8 cellular contexts compared by ENCODE assay signal in genomic region chr13:110593430-110594130, GRCh38. TPM values are rescaled to one million over a fixed set of nuclear protein-coding genes. Genes with fewer than 3 reads are reported as not detected.
DNase-seq lines count a peak whose midpoint lies in the region; ATAC-seq, FAIRE-seq and TF ChIP-seq lines count a peak whose summit lies in the region.

No MANE protein-coding gene starts in this region.

- H3K4me3 ChIP-seq in neutrophil (ENCODE audit: low read depth in 1 of 2, low read length in 1 of 2) (no peak overlapping the region), neuronal stem cell (ENCODE audit: low read length in 2 of 2) (no peak overlapping the region)

- H2BK5ac ChIP-seq in neuronal stem cell (ENCODE audit: low read length), result no peak overlapping the region

- no peak overlapping the region for H4K91ac ChIP-seq in neuronal stem cell (ENCODE audit: low read depth, low read length, poor library complexity)

- no peak overlapping the region for H3K14ac ChIP-seq in neuronal stem cell (ENCODE audit: low read length)

- peak; percentile 82 for ATAC-seq in GM21737 (IDR thresholded peaks at IDR 0.05; ENCODE audit: unreplicated experiment)
- peak; percentile 93 for ATAC-seq in SK-N-SH treated with all-trans-retinoic acid at 6 μM for 48 hours

- no peaks in the 10 kb centered on the region for H3K9me3 ChIP-seq in neutrophil
- H3K9me3 ChIP-seq in neuronal stem cell (replicated peaks in 1 of 2; ENCODE audit: control insufficient read depth in 2 of 2, insufficient read depth in 1 of 2, low read depth in 1 of 2, low read length in 2 of 2), result no peaks in the 10 kb centered on the region

- H3K4me1 ChIP-seq in neutrophil (ENCODE audit: control insufficient read depth in 1 of 2, insufficient read depth in 1 of 2, low read depth in 1 of 2, low read length in 1 of 2), result no peaks in the 10 kb centered on the region
- no peaks in the 10 kb centered on the region for H3K4me1 ChIP-seq in neuronal stem cell (ENCODE audit: control insufficient read depth in 2 of 2, insufficient read depth in 1 of 2, low read depth in 1 of 2, low read length in 2 of 2)

- H3K4ac ChIP-seq in neuronal stem cell (ENCODE audit: low read length), result no peak overlapping the region

- H2AFZ ChIP-seq in neuronal stem cell (ENCODE audit: low read length), result no peak overlapping the region

- TF ChIP-seq CTCF in neutrophil (IDR thresholded peaks at IDR 0.05), result peak; percentile 65

- no peak overlapping the region for H2AK5ac ChIP-seq in neuronal stem cell (ENCODE audit: low read depth, low read length)

- H3K4me2 ChIP-seq in neuronal stem cell (ENCODE audit: insufficient read depth, low read length, poor library complexity, severe bottlenecking), result no peak overlapping the region

- no CpG with 5 or more reads among the region's 6 CpGs for WGBS in neuronal stem cell (ENCODE audit: extremely low coverage in 2 of 2, insufficient read length in 2 of 2, insufficient replicate concordance in 1 of 2), 2 donors

- H2BK15ac ChIP-seq in neuronal stem cell (ENCODE audit: low read length), result no peak overlapping the region

- H3K27me3 ChIP-seq in neutrophil (no peaks in the 10 kb centered on the region), neuronal stem cell (ENCODE audit: control insufficient read depth in 3 of 3, insufficient read depth in 3 of 3, low read depth in 1 of 3, low read length in 3 of 3) (peaks cover 0 to 14% (median 0%) of the 10 kb centered on the region in 3 experiments)

- H4K8ac ChIP-seq in neuronal stem cell (ENCODE audit: low read depth, low read length), result no peak overlapping the region

- H2BK120ac ChIP-seq in neuronal stem cell (ENCODE audit: low read depth, low read length), result no peak overlapping the region

- H3K36me3 ChIP-seq in neutrophil (no peaks in the 10 kb centered on the region), neuronal stem cell (replicated peaks in 1 of 2; ENCODE audit: control insufficient read depth in 2 of 2, insufficient read depth in 2 of 2, low read length in 2 of 2) (no peaks in the 10 kb centered on the region)

- no peaks in the 10 kb centered on the region for H3K79me1 ChIP-seq in neuronal stem cell (ENCODE audit: low read depth, low read length)

- no peak overlapping the region for H3K27ac ChIP-seq in neutrophil
- H3K27ac ChIP-seq in neuronal stem cell (replicated peaks; ENCODE audit: low read length), result no peak overlapping the region

- DNase-seq in G401 (ENCODE audit: low spot score) (peak; percentile 68), LHCN-M2 (ENCODE audit: low read depth) (peak; percentile 65), fibroblast of peridontal ligament (ENCODE audit: extremely low read depth) (peak; percentile 66), neuronal stem cell (ENCODE audit: low spot score) (no peak)

- in situ Hi-C loops in G401 (cut with HindIII; ENCODE audit: low sequenced_read_pairs), result no loop called here

- H3K9ac ChIP-seq in neuronal stem cell (ENCODE audit: low read depth, low read length, poor library complexity), result no peak overlapping the region

- peak; percentile 97 for FAIRE-seq in A204.1 (lab: Jason Lieb, UNC)

- no peak overlapping the region for H3K18ac ChIP-seq in neuronal stem cell (ENCODE audit: low read length)

- H3K23ac ChIP-seq in neuronal stem cell (ENCODE audit: low read depth, low read length, poor library complexity), result no peak overlapping the region

- no peak overlapping the region for H2BK12ac ChIP-seq in neuronal stem cell (ENCODE audit: low read length)

TF ChIP-seq in SK-N-SH treated with all-trans-retinoic acid at 6 μM for 48 hours, 23 proteins besides CTCF, POLR2A, EP300 and RAD21:
- TF ChIP-seq ARNTL (CRISPR knock-in tag; IDR thresholded peaks at IDR 0.05; ENCODE audit: borderline replicate concordance, low read depth) (no peak), SNAI2 (CRISPR knock-in tag; IDR thresholded peaks at IDR 0.05) (no peak), ZC3H10 (CRISPR knock-in tag; IDR thresholded peaks at IDR 0.05) (no peak), ZNF565 (CRISPR knock-in tag; conservative IDR thresholded peaks at IDR 0.05; ENCODE audit: low read depth) (no peak), ISL1 (CRISPR knock-in tag; IDR thresholded peaks at IDR 0.05) (no peak), TCF4 (CRISPR knock-in tag; IDR thresholded peaks at IDR 0.05; ENCODE audit: borderline replicate concordance) (no peak), TSHZ2 (CRISPR knock-in tag; IDR thresholded peaks at IDR 0.05) (no peak), BACH2 (CRISPR knock-in tag; IDR thresholded peaks at IDR 0.05; ENCODE audit: borderline replicate concordance) (no peak)
- TF ChIP-seq, protein P1, sequence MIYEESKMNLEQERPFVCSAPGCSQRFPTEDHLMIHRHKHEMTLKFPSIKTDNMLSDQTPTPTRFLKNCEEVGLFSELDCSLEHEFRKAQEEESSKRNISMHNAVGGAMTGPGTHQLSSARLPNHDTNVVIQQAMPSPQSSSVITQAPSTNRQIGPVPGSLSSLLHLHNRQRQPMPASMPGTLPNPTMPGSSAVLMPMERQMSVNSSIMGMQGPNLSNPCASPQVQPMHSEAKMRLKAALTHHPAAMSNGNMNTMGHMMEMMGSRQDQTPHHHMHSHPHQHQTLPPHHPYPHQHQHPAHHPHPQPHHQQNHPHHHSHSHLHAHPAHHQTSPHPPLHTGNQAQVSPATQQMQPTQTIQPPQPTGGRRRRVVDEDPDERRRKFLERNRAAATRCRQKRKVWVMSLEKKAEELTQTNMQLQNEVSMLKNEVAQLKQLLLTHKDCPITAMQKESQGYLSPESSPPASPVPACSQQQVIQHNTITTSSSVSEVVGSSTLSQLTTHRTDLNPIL (CRISPR knock-in tag; IDR thresholded peaks at IDR 0.05; ENCODE audit: low read depth), result no peak
- TF ChIP-seq, protein P2, sequence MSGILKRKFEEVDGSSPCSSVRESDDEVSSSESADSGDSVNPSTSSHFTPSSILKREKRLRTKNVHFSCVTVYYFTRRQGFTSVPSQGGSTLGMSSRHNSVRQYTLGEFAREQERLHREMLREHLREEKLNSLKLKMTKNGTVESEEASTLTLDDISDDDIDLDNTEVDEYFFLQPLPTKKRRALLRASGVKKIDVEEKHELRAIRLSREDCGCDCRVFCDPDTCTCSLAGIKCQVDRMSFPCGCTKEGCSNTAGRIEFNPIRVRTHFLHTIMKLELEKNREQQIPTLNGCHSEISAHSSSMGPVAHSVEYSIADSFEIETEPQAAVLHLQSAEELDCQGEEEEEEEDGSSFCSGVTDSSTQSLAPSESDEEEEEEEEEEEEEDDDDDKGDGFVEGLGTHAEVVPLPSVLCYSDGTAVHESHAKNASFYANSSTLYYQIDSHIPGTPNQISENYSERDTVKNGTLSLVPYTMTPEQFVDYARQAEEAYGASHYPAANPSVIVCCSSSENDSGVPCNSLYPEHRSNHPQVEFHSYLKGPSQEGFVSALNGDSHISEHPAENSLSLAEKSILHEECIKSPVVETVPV (CRISPR knock-in tag; IDR thresholded peaks at IDR 0.05), result no peak

RNA-seq across cellular contexts. Expression of gene NAXD, which starts 21.8 kb away (rescaled TPM):
- 22.8 and 23.1 TPM in 2 replicates for total RNA-seq in G401 (2014; rRNA removed; shearing (Covaris generic))
- 23.5 and 25.9 TPM in 2 replicates for total RNA-seq in LHCN-M2 (2014; rRNA removed)
- 20.1 TPM for polyA plus RNA-seq in LHCN-M2 (2012)
- polyA plus RNA-seq in neuronal stem cell (2013, experiment 1 of 2), result 18.7 TPM
- 18.2 TPM for polyA plus RNA-seq in neuronal stem cell (2013, experiment 2 of 2)

RNA-seq across cellular contexts. Expression of gene RAB20, which starts 32.1 kb away (rescaled TPM):
- 0.43 and 0.75 TPM in 2 replicates for total RNA-seq in G401 (2014; rRNA removed; shearing (Covaris generic))
- 6.2 and 8.1 TPM in 2 replicates for total RNA-seq in LHCN-M2 (2014; rRNA removed)
- 5.4 TPM for polyA plus RNA-seq in LHCN-M2 (2012)
- 0.56 TPM for polyA plus RNA-seq in neuronal stem cell (2013, experiment 1 of 2)
- 0.76 TPM for polyA plus RNA-seq in neuronal stem cell (2013, experiment 2 of 2)
